In genomic region chr17:18951941-18952842, GRCh38 we compare ENCODE assay signal across 15 cellular contexts. TPM values are rescaled to one million over a fixed set of nuclear protein-coding genes. Genes with fewer than 3 reads are reported as not detected.
DNase-seq lines count a peak whose midpoint lies in the region; ATAC-seq, FAIRE-seq and TF ChIP-seq lines count a peak whose summit lies in the region.
"Had no signal": no experiment of that assay in that cellular context is flagged by ENCODE, and none has a peak within 500 bp of the region (broad histone marks: within the 10 kb centered on the region; RNA-seq: fewer than 3 reads in every experiment).

Gene SLC5A10, plus strand, starts transcription at chr17:18952165. Its CDS starts 41 bp downstream, at chr17:18952206.

- H3K4me2 ChIP-seq in astrocyte (ENCODE audit: low read length): no peak within 1 kb of the TSS
- no peak within 1 kb of the TSS for H3K4me2 ChIP-seq in keratinocyte (ENCODE audit: control insufficient read depth, extremely low read depth, insufficient read depth, low read depth, low read length)

- no peak within 1 kb of the TSS for H3K27ac ChIP-seq in A673 (ENCODE audit: low read depth, low read length, poor library complexity, severe bottlenecking)
- H3K27ac ChIP-seq in astrocyte (ENCODE audit: low read depth, low read length): no peak within 1 kb of the TSS
- H3K27ac ChIP-seq in keratinocyte (ENCODE audit: control insufficient read depth, insufficient read depth, low read length): no peak within 1 kb of the TSS
- H3K27ac ChIP-seq: gastroesophageal sphincter, skin epidermis had no signal

- H3K9ac ChIP-seq in astrocyte (ENCODE audit: low read length): no peak within 1 kb of the TSS
- no peak within 1 kb of the TSS for H3K9ac ChIP-seq in keratinocyte (ENCODE audit: control insufficient read depth, extremely low read depth, insufficient read depth, low read length)

- H3K36me3 ChIP-seq in A673 (ENCODE audit: insufficient read depth, low read length, poor library complexity, severe bottlenecking) (no peaks in the 10 kb centered on the region), astrocyte (ENCODE audit: insufficient read depth, low read length) (no peaks in the 10 kb centered on the region), keratinocyte (ENCODE audit: control insufficient read depth in 2 of 2, extremely low read depth in 1 of 2, insufficient read depth in 2 of 2, low read length in 2 of 2) (no peaks in the 10 kb centered on the region)
- H3K36me3 ChIP-seq: gastroesophageal sphincter had no signal

- no peak within 1 kb of the TSS for H2AFZ ChIP-seq in astrocyte (ENCODE audit: low read depth, low read length)
- no peak within 1 kb of the TSS for H2AFZ ChIP-seq in keratinocyte (ENCODE audit: control insufficient read depth, low read length)

- H3K4me3 Mint-ChIP-seq in astrocyte (ENCODE audit: unreplicated experiment): no peak within 1 kb of the TSS
- H3K4me3 Mint-ChIP-seq: brain; T-helper 1 cell treated with Interleukin-12 subunit alpha and Interleukin-12 subunit beta and Interleukin-4 antibody, amounts not matched to agents 30 μg/mL and 1 μg/mL, for 36 hours had no signal

- no peaks in the 10 kb centered on the region for H4K20me1 ChIP-seq in astrocyte (ENCODE audit: insufficient read depth, low read length)
- H4K20me1 ChIP-seq in keratinocyte (ENCODE audit: control insufficient read depth, extremely low read depth, insufficient read depth, low read length): no peaks in the 10 kb centered on the region

- no peaks in the 10 kb centered on the region for H3K9me1 ChIP-seq in keratinocyte (ENCODE audit: control insufficient read depth, extremely low read depth, insufficient read depth, low read length)

- TF ChIP-seq POLR2A in GM12892 (IDR thresholded peaks at IDR 0.05; ENCODE audit: low read depth, low read length): no peak

- DNase-seq in A673 (ENCODE audit: low spot score): peak; percentile 43
- DNase-seq in GM12892 (ENCODE audit: insufficient read length): peak; percentile 1
- DNase-seq in astrocyte (ENCODE audit: low read depth): no peak
- DNase-seq in keratinocyte (ENCODE audit: low read depth, low spot score): no peak
- DNase-seq in globus pallidus (ENCODE audit: low spot score): no peak
- no peak for DNase-seq in effector CD8-positive, alpha-beta T cell (lab: John Stamatoyannopoulos, UW)
- DNase-seq in kidney glomerular epithelial cell (lab: John Stamatoyannopoulos, UW): no peak
- DNase-seq: activated T-cell treated with anti-CD3 and anti-CD28 coated beads, Interleukin-2, amount 50 U/mL, for 1 hour; Kasumi-1; NCI-H524 had no signal

- H3K4me1 Mint-ChIP-seq in astrocyte (ENCODE audit: low read depth, unreplicated experiment): no peaks in the 10 kb centered on the region

- no TSS peak for BruUV-seq in A673 (replicated peaks; lab: Mats Ljungman, UMichigan)

- CTCF ChIA-PET in A673 (lab: Charles Lee): interaction anchor here (1.3 kb wide), 1 partner anchor 9 kb away, joined by 4 read pairs; no protein-coding TSS in a partner anchor

- no peaks in the 10 kb centered on the region for H3K4me1 ChIP-seq in A673 (ENCODE audit: insufficient read depth, low read length, poor library complexity, severe bottlenecking)
- no peaks in the 10 kb centered on the region for H3K4me1 ChIP-seq in astrocyte (ENCODE audit: insufficient read depth, low read length)
- H3K4me1 ChIP-seq in keratinocyte (ENCODE audit: control insufficient read depth, extremely low read depth, insufficient read depth, low read length): peaks cover 6% of the 10 kb centered on the region
- H3K4me1 ChIP-seq: gastroesophageal sphincter had no signal

- peaks cover 25% of the 10 kb centered on the region for H3K27me3 Mint-ChIP-seq in astrocyte (ENCODE audit: low read depth, unreplicated experiment)

- POLR2A ChIA-PET in A673 (lab: Charles Lee; ENCODE audit: low non-redundant PET): no interaction called here

- no peaks in the 10 kb centered on the region for H3K36me3 Mint-ChIP-seq in astrocyte (ENCODE audit: low read depth, unreplicated experiment)
- H3K36me3 Mint-ChIP-seq: brain had no signal

- H3K79me2 ChIP-seq in astrocyte (ENCODE audit: insufficient read depth, low read length): no peaks in the 10 kb centered on the region
- no peaks in the 10 kb centered on the region for H3K79me2 ChIP-seq in keratinocyte (ENCODE audit: control insufficient read depth, insufficient read depth, low read length)

- no peaks in the 10 kb centered on the region for H3K27me3 ChIP-seq in A673 (replicated peaks; ENCODE audit: insufficient read depth, low read depth, low read length, poor library complexity)
- H3K27me3 ChIP-seq in astrocyte (ENCODE audit: insufficient read depth, low read length): peaks cover 12% of the 10 kb centered on the region
- H3K27me3 ChIP-seq in keratinocyte (ENCODE audit: control insufficient read depth, extremely low read depth, insufficient read depth, low read length): peaks cover 16% of the 10 kb centered on the region

- no peaks in the 10 kb centered on the region for H3K9me3 ChIP-seq in A673 (ENCODE audit: low read depth, low read length, poor library complexity, severe bottlenecking)
- no peaks in the 10 kb centered on the region for H3K9me3 ChIP-seq in astrocyte (ENCODE audit: insufficient read depth, low read depth, low read length)
- H3K9me3 ChIP-seq in keratinocyte (ENCODE audit: control insufficient read depth, low read depth, low read length): no peaks in the 10 kb centered on the region
- H3K9me3 ChIP-seq: gastroesophageal sphincter had no signal

- intact Hi-C loops in A673 (cut with micrococcal nuclease; ENCODE audit: unreplicated experiment): no loop called here

- TF ChIP-seq CTCF in A673 (conservative IDR thresholded peaks at IDR 0.05; ENCODE audit: low read depth, low read length) (peak; percentile 51), astrocyte (IDR thresholded peaks at IDR 0.05; ENCODE audit: insufficient read depth, low read depth, low read length) (peak; percentile 20), keratinocyte (optimal IDR thresholded peaks at IDR 0.05 in 1 of 3, IDR thresholded peaks at IDR 0.05 in 1 of 3, conservative IDR thresholded peaks at IDR 0.05 in 1 of 3; ENCODE audit: extremely low read depth in 1 of 3, insufficient read depth in 2 of 3, low read length in 3 of 3) (peak; percentile 22 to 34 (median 27))

- dilution Hi-C loops in keratinocyte (cut with MboI; ENCODE audit: extremely low pct_ligation_motif_present, low sequenced_read_pairs): no loop called here

- peaks cover under 1% of the 10 kb centered on the region for H3K9me3 Mint-ChIP-seq in astrocyte (ENCODE audit: unreplicated experiment)
- H3K9me3 Mint-ChIP-seq: T-helper 1 cell treated with Interleukin-12 subunit alpha and Interleukin-12 subunit beta and Interleukin-4 antibody, amounts not matched to agents 30 μg/mL and 1 μg/mL, for 36 hours had no signal

- H3K4me3 ChIP-seq in A673 (ENCODE audit: low read depth, low read length, poor library complexity, severe bottlenecking): no peak within 1 kb of the TSS
- H3K4me3 ChIP-seq in astrocyte (ENCODE audit: insufficient read depth, low read depth, low read length): no peak within 1 kb of the TSS
- H3K4me3 ChIP-seq in keratinocyte (ENCODE audit: control insufficient read depth in 2 of 3, extremely low read depth in 1 of 3, insufficient read depth in 2 of 3, low read depth in 1 of 3, low read length in 3 of 3): no peak within 1 kb of the TSS
- H3K4me3 ChIP-seq: gastroesophageal sphincter, skin epidermis had no signal

- FAIRE-seq in GM12892 (lab: Jason Lieb, UNC): no peak
- FAIRE-seq in astrocyte (lab: Jason Lieb, UNC): no peak
- FAIRE-seq in keratinocyte (lab: Jason Lieb, UNC): no peak

- H3K27ac Mint-ChIP-seq in astrocyte (ENCODE audit: unreplicated experiment): peak within 1 kb of the TSS; percentile 26
- H3K27ac Mint-ChIP-seq: brain; T-helper 1 cell treated with Interleukin-12 subunit alpha and Interleukin-12 subunit beta and Interleukin-4 antibody, amounts not matched to agents 30 μg/mL and 1 μg/mL, for 36 hours had no signal

- no peak for ATAC-seq in HG03097 (IDR thresholded peaks at IDR 0.05; ENCODE audit: low FRiP score, unreplicated experiment)
- ATAC-seq: gastroesophageal sphincter had no signal

RNA-seq across cellular contexts. Expression of gene SLC5A10, which starts in this region (rescaled TPM):
- not detected in 2 replicates for total RNA-seq in A673 (2021)
- 0.95 TPM for polyA plus RNA-seq in GM12892 (2012; ENCODE audit: missing spikeins)
- total RNA-seq in astrocyte: 0.14 TPM in 1 of 2 replicates, not detected in the other
- 0.02 to 0.04 TPM in 2 of 3 replicates, not detected in the other for polyA plus RNA-seq in keratinocyte
- polyA plus RNA-seq in keratinocyte (2011; ENCODE audit: low read depth): 0.07 TPM
- 0.03 TPM in 1 of 2 replicates, not detected in the other for polyA plus RNA-seq in keratinocyte (2011; cell fraction: cytosol; rRNA removed)
- polyA plus RNA-seq in keratinocyte (2011; cell fraction: nucleus; rRNA removed): 0.08 and 0.14 TPM in 2 replicates
- 0.27 TPM in 1 of 2 replicates, not detected in the other for polyA plus RNA-seq in keratinocyte (2012; ENCODE audit: low replicate concordance)
- polyA minus RNA-seq in keratinocyte: not detected in 3 replicates
- not detected for polyA minus RNA-seq in keratinocyte (2011; cell fraction: cytosol; rRNA and poly(A)+ RNA removed)
- 0.31 and 0.32 TPM in 2 replicates for polyA minus RNA-seq in keratinocyte (2011; cell fraction: nucleus; rRNA and poly(A)+ RNA removed)
- total RNA-seq: gastroesophageal sphincter had no signal

Comparison
In these comparisons a context has a peak if more than half of its experiments do, and no peak if none do; other contexts are left out.
1. Peak in DNase-seq in A673; RNA of the gene not detected or under 1 TPM.